In the genomic region with DNA sequence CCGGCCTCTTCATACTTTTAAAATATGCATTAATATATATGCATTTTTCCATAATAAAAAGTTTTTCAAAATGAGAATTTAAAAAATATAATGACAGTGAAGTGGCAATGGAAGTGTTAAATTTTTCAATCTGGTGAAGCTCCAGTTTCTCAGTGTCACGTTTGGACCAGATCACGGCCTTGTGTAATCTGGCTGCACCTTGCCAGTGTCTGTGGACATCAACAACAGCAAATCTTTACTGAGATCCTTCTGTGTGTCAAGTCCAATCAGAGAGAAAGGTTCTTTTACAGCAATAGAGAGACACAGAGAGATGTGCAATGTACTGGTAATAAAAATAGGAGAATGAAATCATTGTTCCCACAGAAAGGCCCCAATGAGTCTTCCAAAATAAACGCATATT, we compare ENCODE assay signal across 25 cellular contexts. TPM values are rescaled to one million over a fixed set of nuclear protein-coding genes. Genes with fewer than 3 reads are reported as not detected.
DNase-seq lines count a peak whose midpoint lies in the region; ATAC-seq, FAIRE-seq and TF ChIP-seq lines count a peak whose summit lies in the region.
"Had no signal": no experiment of that assay in that cellular context is flagged by ENCODE, and none has a peak within 500 bp of the region (broad histone marks: within the 10 kb centered on the region; RNA-seq: fewer than 3 reads in every experiment).

No MANE protein-coding gene starts in this region.

- H3K4me3 ChIP-seq in H1 (ENCODE audit: extremely low read depth in 1 of 4, insufficient read depth in 2 of 4, low read depth in 3 of 4, low read length in 4 of 4), result no peak overlapping the region
- H3K4me3 ChIP-seq: A549; BLaER1 treated with 17β-estradiol and CSF1 and Interleukin-3, amounts not matched to agents 10 nM and 100 nM; GM12878 had no signal

- CTCF ChIA-PET in H1 (lab: Charles Lee; ENCODE audit: partially characterized antibody), result interaction anchor here (0.6 to 1.4 kb wide), 5 partner anchors 12 to 328 kb away, joined by 3 to 6 read pairs (median 3); no protein-coding TSS in a partner anchor

- TF ChIP-seq POLR2A in H1 (IDR thresholded peaks at IDR 0.05; ENCODE audit: control extremely low read depth in 1 of 2, low read depth in 2 of 2, low read length in 2 of 2), result no peak

- H3K18ac ChIP-seq in H1 (ENCODE audit: extremely low read depth, low read length), result no peak overlapping the region

- no peak for TF ChIP-seq RAD21 in H1 (IDR thresholded peaks at IDR 0.05 in 1 of 2, conservative IDR thresholded peaks at IDR 0.05 in 1 of 2; ENCODE audit: low read depth in 2 of 2, low read length in 2 of 2)

- DNase-seq in caudate nucleus (lab: John Stamatoyannopoulos, UW) (no peak), H1 (ENCODE audit: low read depth in 1 of 2, low spot score in 2 of 2) (no peak), left lobe of liver (ENCODE audit: low spot score) (peak; percentile 48), substantia nigra (lab: John Stamatoyannopoulos, UW) (no peak), KBM-7 (no peak), COLO668 (lab: John Stamatoyannopoulos, UW; ENCODE audit: unreplicated experiment) (no peak)
- DNase-seq: AML-193; CD4-positive, alpha-beta T cell; CD8-positive, alpha-beta T cell; COR-L47; DMS 273 treated with DMSO at 0.1 percent for 48 hours; DMS153; DMS53; DMS79; DND-41; EL; GDM1 had no signal

- no peak overlapping the region for H2BK5ac ChIP-seq in H1 (ENCODE audit: low read depth, low read length)

- H3K9ac ChIP-seq in H1 (replicated peaks in 1 of 4; ENCODE audit: extremely low read depth in 1 of 4, low read depth in 3 of 4, low read length in 3 of 4), result no peak overlapping the region
- H3K9ac ChIP-seq: BLaER1 treated with 17β-estradiol and CSF1 and Interleukin-3, amounts not matched to agents 10 nM and 100 nM had no signal

- no peak for FAIRE-seq in H1 (lab: Jason Lieb, UNC)
- FAIRE-seq: A549, GM12878, GM12892, GM18507 had no signal

- no peaks in the 10 kb centered on the region for H3K79me2 ChIP-seq in H1 (ENCODE audit: control insufficient read depth in 1 of 2, insufficient read depth in 2 of 2, low read length in 2 of 2)

- no peak overlapping the region for H4K8ac ChIP-seq in H1 (ENCODE audit: extremely low read depth, insufficient read depth, low read length)

- no peaks in the 10 kb centered on the region for H3K36me3 ChIP-seq in H1 (ENCODE audit: control insufficient read depth in 2 of 4, insufficient read depth in 4 of 4, low read length in 3 of 4)
- H3K36me3 ChIP-seq: BLaER1 treated with 17β-estradiol and CSF1 and Interleukin-3, amounts not matched to agents 10 nM and 100 nM had no signal

- peaks cover 0 to 9% (median 2%) of the 10 kb centered on the region in 4 experiments; a peak in 4 of 7 replicates for H3K4me1 ChIP-seq in H1 (replicated peaks in 1 of 4; ENCODE audit: control insufficient read depth in 3 of 4, insufficient read depth in 4 of 4, low read length in 3 of 4)
- H3K4me1 ChIP-seq: A549 had no signal

- H3K4me2 ChIP-seq in H1 (ENCODE audit: insufficient read depth in 1 of 2, low read depth in 2 of 2, low read length in 2 of 2), result no peak overlapping the region
- H3K4me2 ChIP-seq: A549; BLaER1 treated with 17β-estradiol and CSF1 and Interleukin-3, amounts not matched to agents 10 nM and 100 nM had no signal

- in situ Hi-C loops in KBM-7 (cut with MboI; ENCODE audit: low pct_unique_long_range_greater_than_20kb, low sequenced_read_pairs), result no loop called here

- POLR2A ChIA-PET in H1 (lab: Charles Lee; ENCODE audit: partially characterized antibody), result no interaction called here

- ATAC-seq in left lobe of liver (peak; percentile 77), GM21786 (IDR thresholded peaks at IDR 0.05; ENCODE audit: unreplicated experiment) (no peak)
- ATAC-seq: CD8-positive, alpha-beta T cell; GM12878 had no signal

- H2AK5ac ChIP-seq in H1 (ENCODE audit: low read depth, low read length), result no peak overlapping the region

- no peak overlapping the region for H3K23ac ChIP-seq in H1 (ENCODE audit: insufficient read length)

- no peak overlapping the region for H2BK12ac ChIP-seq in H1 (ENCODE audit: low read depth, low read length)

- H3K27ac ChIP-seq in caudate nucleus (ENCODE audit: low read depth, low read length) (peak overlapping the region; percentile 24), H1 (ENCODE audit: low read depth, low read length) (no peak overlapping the region), substantia nigra (ENCODE audit: low read depth, low read length, poor library complexity, severe bottlenecking) (peak overlapping the region; percentile 56)
- H3K27ac ChIP-seq: 22Rv1; A549; BLaER1 treated with 17β-estradiol and CSF1 and Interleukin-3, amounts not matched to agents 10 nM and 100 nM; C4-2B had no signal

- H3K56ac ChIP-seq in H1 (replicated peaks; ENCODE audit: insufficient read length, low read depth, low read length), result no peak overlapping the region

- H3K23me2 ChIP-seq in H1 (ENCODE audit: low read depth, low read length), result no peaks in the 10 kb centered on the region

- 85% methylated on average over 4 of the region's 4 CpGs; no CpG with 5 or more reads in 1 of the 2 experiments for WGBS in H1 (ENCODE audit: extremely low coverage in 1 of 2, insufficient coverage in 1 of 2, insufficient read length in 1 of 2, insufficient replicate concordance in 2 of 2, low coverage in 1 of 2, low lambda C conversion rate in 2 of 2, missing lambda C conversion rate in 1 of 2), 2 experiments

- peaks cover 0 to 1% (median 0%) of the 10 kb centered on the region in 4 experiments; a peak in 1 of 7 replicates for H3K27me3 ChIP-seq in H1 (replicated peaks in 1 of 4; ENCODE audit: control insufficient read depth in 3 of 4, extremely low read depth in 1 of 4, insufficient read depth in 3 of 4, low read length in 3 of 4)
- H3K27me3 ChIP-seq: BLaER1 treated with 17β-estradiol and CSF1 and Interleukin-3, amounts not matched to agents 10 nM and 100 nM had no signal

- no peaks in the 10 kb centered on the region for H4K20me1 ChIP-seq in H1 (replicated peaks in 1 of 2; ENCODE audit: control insufficient read depth in 1 of 2, insufficient read depth in 2 of 2, low read length in 2 of 2)
- H4K20me1 ChIP-seq: BLaER1 treated with 17β-estradiol and CSF1 and Interleukin-3, amounts not matched to agents 10 nM and 100 nM had no signal

- no peak for TF ChIP-seq EP300 in H1 (IDR thresholded peaks at IDR 0.05; ENCODE audit: borderline replicate concordance in 1 of 2, low read depth in 2 of 2, low read length in 2 of 2)

- H2BK20ac ChIP-seq in H1 (ENCODE audit: low read length), result 0 out of 2 replicates have a peak overlapping the region, but pooled peaks have one; percentile 72

- H2BK15ac ChIP-seq in H1 (ENCODE audit: low read length), result no peak overlapping the region

- H4K91ac ChIP-seq in H1 (replicated peaks; ENCODE audit: insufficient read length, low read length), result peak overlapping the region; percentile 65

- H4K5ac ChIP-seq in H1 (ENCODE audit: insufficient read length, low read depth, low read length), result no peak overlapping the region

- H2AFZ ChIP-seq in H1 (ENCODE audit: low read length), result no peak overlapping the region

- H3K14ac ChIP-seq in H1 (ENCODE audit: insufficient read length), result no peak overlapping the region

- H3K9me3 ChIP-seq in H1 (ENCODE audit: insufficient read depth in 2 of 2, low read depth in 1 of 2, low read length in 1 of 2), result no peaks in the 10 kb centered on the region
- H3K9me3 ChIP-seq: A549 had no signal

- H3K4ac ChIP-seq in H1 (replicated peaks; ENCODE audit: insufficient read length, low read depth, low read length), result no peak overlapping the region

- H3K79me1 ChIP-seq in H1 (ENCODE audit: low read depth, low read length), result no peaks in the 10 kb centered on the region

- peak overlapping the region; percentile 54 for H2BK120ac ChIP-seq in H1 (replicated peaks; ENCODE audit: low read depth, low read length)

- TF ChIP-seq CTCF in H1 (IDR thresholded peaks at IDR 0.05; ENCODE audit: control extremely low read depth in 1 of 3, insufficient read depth in 1 of 3, low read depth in 1 of 3, low read length in 3 of 3), result no peak

TF ChIP-seq in H1, 55 proteins besides CTCF, POLR2A, EP300 and RAD21 (continues in another document):
- no peak for TF ChIP-seq CBX8 (IDR thresholded peaks at IDR 0.05; ENCODE audit: borderline replicate concordance, low read depth, low read length)

RNA-seq across cellular contexts. Expression of a gene that starts 49.8 kb away (rescaled TPM):
- total RNA-seq in H1 (2021; fragmentation: NEBNext Ultra II Directional; extraction: Animal tissue kit (Norgen Biotek cat#: 25700)), result 142 and 151 TPM in 2 replicates
- polyA plus RNA-seq in H1 (2011; rRNA removed), result 73.1 and 87.7 TPM in 2 replicates
- 113 TPM for polyA plus RNA-seq in H1 (2011; cell fraction: cytosol; rRNA removed)
- polyA plus RNA-seq in H1 (2011; cell fraction: nucleus; rRNA removed), result 125 TPM
- polyA plus RNA-seq in H1 (2012, experiment 1 of 2), result 117 to 168 TPM (median 134 TPM) in 4 replicates
- 49.6 TPM for polyA plus RNA-seq in H1 (2012, experiment 2 of 2)
- 129 TPM for polyA plus RNA-seq in H1 (2013, experiment 1 of 2)
- polyA plus RNA-seq in H1 (2013, experiment 2 of 2), result 130 TPM
- polyA minus RNA-seq in H1 (2011; rRNA and poly(A)+ RNA removed), result 287 and 306 TPM in 2 replicates
- 110 TPM for polyA minus RNA-seq in H1 (2011; cell fraction: cytosol; rRNA and poly(A)+ RNA removed)
- polyA minus RNA-seq in H1 (2011; cell fraction: nucleus; rRNA and poly(A)+ RNA removed), result 131 TPM
- total RNA-seq in left lobe of liver, result 8.8 TPM

Comparison
In these comparisons a context has a peak if more than half of its experiments do, and no peak if none do; other contexts are left out.
1. RNA of a gene that starts 49.8 kb away (total RNA-seq): 142 to 151 TPM in H1; 8.8 TPM in left lobe of liver (single experiment); every median in the first group is over 10 times any median in the second.